16 cellular contexts compared by ENCODE assay signal in the genomic region with DNA sequence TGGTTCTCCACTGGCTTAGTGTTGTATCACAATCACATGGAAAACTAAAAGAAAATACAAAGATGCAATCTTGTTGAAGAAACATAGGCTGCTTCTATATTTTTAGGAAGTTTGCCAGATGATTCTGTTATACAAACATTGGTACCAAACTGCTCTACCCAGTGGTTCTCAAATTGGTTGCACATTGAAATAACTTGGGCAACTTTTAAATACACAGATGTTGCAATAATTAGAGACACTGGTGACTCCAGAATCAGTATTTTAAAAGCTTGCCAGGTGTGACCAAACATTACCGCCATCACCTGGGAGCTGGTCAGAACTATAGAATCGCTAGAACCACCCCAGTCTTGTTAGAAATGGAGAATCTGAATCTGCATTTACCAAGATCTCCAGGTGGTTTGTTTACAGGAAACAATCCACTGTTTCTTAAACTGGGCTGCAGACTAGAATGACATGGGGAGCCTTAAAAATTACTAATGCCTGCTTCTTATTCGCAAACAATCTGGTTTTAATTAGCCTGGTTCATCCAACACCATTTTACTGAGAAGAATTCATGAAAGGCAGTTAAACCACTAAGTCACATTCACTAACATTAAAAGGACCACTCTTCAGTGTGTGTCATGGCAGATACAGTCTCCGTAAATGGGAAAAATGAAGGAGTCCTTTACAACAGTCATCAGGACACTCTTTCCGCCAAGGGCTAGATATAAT.
DNase-seq lines count a peak whose midpoint lies in the region; ATAC-seq, FAIRE-seq and TF ChIP-seq lines count a peak whose summit lies in the region.
"Had no signal": no experiment of that assay in that cellular context is flagged by ENCODE, and none has a peak within 500 bp of the region (broad histone marks: within the 10 kb centered on the region; RNA-seq: fewer than 3 reads in every experiment).

No MANE protein-coding gene starts in this region.

- H3K27me3 Mint-ChIP-seq in T-helper 17 cell (no peaks in the 10 kb centered on the region), CD14-positive monocyte (ENCODE audit: low read depth in 3 of 3) (no peaks in the 10 kb centered on the region)

- H3K36me3 Mint-ChIP-seq in T-helper 17 cell (ENCODE audit: low read depth) (peaks cover 4% of the 10 kb centered on the region), CD14-positive monocyte (peaks cover 42 to 62% of the 10 kb centered on the region in 2 donors)

- peaks cover 31% of the 10 kb centered on the region for H3K36me3 ChIP-seq in neutrophil

- intact Hi-C loops in CD14-positive monocyte (cut with micrococcal nuclease), result no loop called here

- H3K27me3 ChIP-seq in neutrophil, result no peaks in the 10 kb centered on the region

- peaks cover 0 to 2% (median 0%) of the 10 kb centered on the region in 7 donors for H3K9me3 Mint-ChIP-seq in CD14-positive monocyte
- H3K9me3 Mint-ChIP-seq: GM23338, HFFc6 had no signal

- H3K4me1 ChIP-seq in neutrophil (ENCODE audit: control insufficient read depth in 1 of 2, insufficient read depth in 1 of 2, low read depth in 1 of 2, low read length in 1 of 2), result peaks cover 0 to 5% of the 10 kb centered on the region in 2 experiments

- no peak for ATAC-seq in T-helper 17 cell

- H3K4me3 ChIP-seq in neutrophil (ENCODE audit: low read depth in 1 of 2, low read length in 1 of 2), result no peak overlapping the region
- H3K4me3 ChIP-seq: GM23338 had no signal

- DNase-seq in AG20443 (ENCODE audit: low spot score), result peak; percentile 11
- DNase-seq in T-helper 17 cell, result no peak
- peak; percentile 89 for DNase-seq in fibroblast of gingiva (ENCODE audit: low read depth)
- DNase-seq in HTR-8/SVneo (ENCODE audit: insufficient read length, low spot score), result no peak
- no peak for DNase-seq in anterior cingulate cortex (lab: John Stamatoyannopoulos, UW)
- no peak for DNase-seq in CD14-positive monocyte (ENCODE audit: low spot score)
- DNase-seq: HFFc6, Karpas-422, NCI-H1105 treated with DMSO at 0.1 percent for 48 hours, NCI-H187, NCI-H510A, NCI-H82, SHP77 treated with DMSO at 0.1 percent for 48 hours had no signal

- peak overlapping the region; percentile 40 for H3K27ac ChIP-seq in neutrophil

- no peak for FAIRE-seq in HTR-8/SVneo (lab: Jason Lieb, UNC)
- FAIRE-seq: RCC 7860 had no signal

- H3K27ac Mint-ChIP-seq in T-helper 17 cell, result peak overlapping the region; percentile 24
- H3K27ac Mint-ChIP-seq in CD14-positive monocyte, result no peak overlapping the region
- H3K27ac Mint-ChIP-seq: GM23338, HFFc6 had no signal

- H3K4me1 Mint-ChIP-seq in T-helper 17 cell, result peaks cover 18% of the 10 kb centered on the region
- H3K4me1 Mint-ChIP-seq in CD14-positive monocyte, result peaks cover 3% of the 10 kb centered on the region

- no peak overlapping the region for H3K4me3 Mint-ChIP-seq in T-helper 17 cell
- H3K4me3 Mint-ChIP-seq in CD14-positive monocyte, result no peak overlapping the region
- H3K4me3 Mint-ChIP-seq: GM23338, HFFc6 had no signal

- TF ChIP-seq CTCF in neutrophil (IDR thresholded peaks at IDR 0.05), result no peak
- TF ChIP-seq CTCF in CD14-positive monocyte (IDR thresholded peaks at IDR 0.05), result no peak

- no peaks in the 10 kb centered on the region for H3K9me3 ChIP-seq in T-helper 17 cell (ENCODE audit: control insufficient read depth, low read length, poor library complexity, severe bottlenecking)
- H3K9me3 ChIP-seq in neutrophil, result no peaks in the 10 kb centered on the region

Comparison
In these comparisons a context has a peak if more than half of its experiments do, and no peak if none do; other contexts are left out.
1. DNase-seq: peak in AG20443 (single experiment) and fibroblast of gingiva (single experiment); none in T-helper 17 cell (0 of 3), HTR-8/SVneo (single experiment), anterior cingulate cortex (0 of 58) and CD14-positive monocyte (single experiment).